ENCODE assay signal across 24 cellular contexts in genomic region chr12:124080649-124081048, GRCh38.
"Had no signal": no experiment of that assay in that cellular context is flagged by ENCODE, and none has a peak within 500 bp of the region (broad histone marks: within the 10 kb centered on the region; RNA-seq: fewer than 3 reads in every experiment).

No MANE protein-coding gene starts in this region.

- H3K27me3 ChIP-seq: MG63, SJSA1 had no signal

- H3K9me3 ChIP-seq: MG63, SJSA1 had no signal

- H3K36me3 ChIP-seq: MG63, SJSA1 had no signal

- DNase-seq: IMR-90, Karpas-422, KG1, MG63, NCI-H1092, NCI-H1105 treated with DMSO at 0.1 percent for 48 hours, NCI-H1417 treated with DMSO at 0.1 percent for 48 hours, NCI-H146, NCI-H1694 treated with DMSO at 0.1 percent for 48 hours, NCI-H1930, NCI-H2081, NCI-H2107, NCI-H226, NCI-H446, NCI-H510A, NCI-H524 treated with DMSO at 0.1 percent for 48 hours, NCI-H69, NCI-H774, Right ventricle myocardium superior, RPMI8226, SIG-M5 had no signal

- H3K27ac ChIP-seq: HL-60, SJSA1, SK-N-MC had no signal

- H3K4me3 ChIP-seq: MG63, SJSA1, SK-N-MC had no signal

- H3K4me1 ChIP-seq: SJSA1 had no signal
